ENCODE assay signal across 2 cellular contexts in the genomic region with DNA sequence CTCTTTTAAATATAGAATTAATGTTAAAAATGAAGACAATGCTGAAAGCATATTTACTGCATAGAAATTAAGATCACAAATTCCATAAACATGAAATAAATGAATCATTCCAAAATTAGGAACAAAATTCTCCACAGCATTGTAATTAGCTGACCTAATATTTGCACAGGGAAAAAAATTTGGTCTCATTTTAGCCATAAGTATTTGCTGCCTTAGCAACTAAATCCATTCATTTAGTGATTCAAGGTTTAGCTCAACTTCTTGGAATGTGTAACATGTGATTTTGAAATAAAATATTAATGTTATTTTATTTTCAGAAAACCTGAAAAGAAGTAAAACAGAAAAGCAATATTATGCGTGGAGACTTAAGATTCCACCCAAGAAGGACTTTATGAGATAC.
TF ChIP-seq lines count a peak whose summit lies in the region.

No MANE protein-coding gene starts in this region.

TF ChIP-seq in SK-N-SH, 30 proteins besides CTCF, POLR2A, EP300 and RAD21:
- TF ChIP-seq ELF1 (IDR thresholded peaks at IDR 0.05) (no peak), RFX5 (IDR thresholded peaks at IDR 0.05; ENCODE audit: low read length) (no peak), YY1 (IDR thresholded peaks at IDR 0.05; ENCODE audit: low read depth) (no peak), RXRA (IDR thresholded peaks at IDR 0.05; ENCODE audit: borderline replicate concordance, low read depth) (no peak), MEF2A (IDR thresholded peaks at IDR 0.05; ENCODE audit: borderline replicate concordance, low read depth) (no peak), RCOR1 (IDR thresholded peaks at IDR 0.05; ENCODE audit: low read length) (no peak), SIN3A (IDR thresholded peaks at IDR 0.05; ENCODE audit: borderline replicate concordance, low read depth, low read length) (no peak), GATA2 (CRISPR knock-in tag; IDR thresholded peaks at IDR 0.05) (no peak), TCF12 (IDR thresholded peaks at IDR 0.05) (no peak), FOXM1 (IDR thresholded peaks at IDR 0.05; ENCODE audit: low read depth) (no peak), MXI1 (IDR thresholded peaks at IDR 0.05; ENCODE audit: low read depth, low read length) (no peak), NFIC (IDR thresholded peaks at IDR 0.05; ENCODE audit: borderline replicate concordance) (no peak), SMC3 (IDR thresholded peaks at IDR 0.05; ENCODE audit: low read depth, low read length) (no peak), TAF1 (IDR thresholded peaks at IDR 0.05; ENCODE audit: borderline replicate concordance, low read depth, low read length) (no peak)
- TF ChIP-seq, protein P1, sequence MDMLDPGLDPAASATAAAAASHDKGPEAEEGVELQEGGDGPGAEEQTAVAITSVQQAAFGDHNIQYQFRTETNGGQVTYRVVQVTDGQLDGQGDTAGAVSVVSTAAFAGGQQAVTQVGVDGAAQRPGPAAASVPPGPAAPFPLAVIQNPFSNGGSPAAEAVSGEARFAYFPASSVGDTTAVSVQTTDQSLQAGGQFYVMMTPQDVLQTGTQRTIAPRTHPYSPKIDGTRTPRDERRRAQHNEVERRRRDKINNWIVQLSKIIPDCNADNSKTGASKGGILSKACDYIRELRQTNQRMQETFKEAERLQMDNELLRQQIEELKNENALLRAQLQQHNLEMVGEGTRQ (IDR thresholded peaks at IDR 0.05; ENCODE audit: borderline replicate concordance, low read depth, low read length) = no peak
- TF ChIP-seq, protein P2, sequence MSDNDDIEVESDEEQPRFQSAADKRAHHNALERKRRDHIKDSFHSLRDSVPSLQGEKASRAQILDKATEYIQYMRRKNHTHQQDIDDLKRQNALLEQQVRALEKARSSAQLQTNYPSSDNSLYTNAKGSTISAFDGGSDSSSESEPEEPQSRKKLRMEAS (IDR thresholded peaks at IDR 0.05; ENCODE audit: low read depth) = no peak

TF ChIP-seq in SK-N-SH treated with all-trans-retinoic acid at 6 μM for 48 hours, 23 proteins besides CTCF, POLR2A, EP300 and RAD21:
- TF ChIP-seq, protein P3, sequence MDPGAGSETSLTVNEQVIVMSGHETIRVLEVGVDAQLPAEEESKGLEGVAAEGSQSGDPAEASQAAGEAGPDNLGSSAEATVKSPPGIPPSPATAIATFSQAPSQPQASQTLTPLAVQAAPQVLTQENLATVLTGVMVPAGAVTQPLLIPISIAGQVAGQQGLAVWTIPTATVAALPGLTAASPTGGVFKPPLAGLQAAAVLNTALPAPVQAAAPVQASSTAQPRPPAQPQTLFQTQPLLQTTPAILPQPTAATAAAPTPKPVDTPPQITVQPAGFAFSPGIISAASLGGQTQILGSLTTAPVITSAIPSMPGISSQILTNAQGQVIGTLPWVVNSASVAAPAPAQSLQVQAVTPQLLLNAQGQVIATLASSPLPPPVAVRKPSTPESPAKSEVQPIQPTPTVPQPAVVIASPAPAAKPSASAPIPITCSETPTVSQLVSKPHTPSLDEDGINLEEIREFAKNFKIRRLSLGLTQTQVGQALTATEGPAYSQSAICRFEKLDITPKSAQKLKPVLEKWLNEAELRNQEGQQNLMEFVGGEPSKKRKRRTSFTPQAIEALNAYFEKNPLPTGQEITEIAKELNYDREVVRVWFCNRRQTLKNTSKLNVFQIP (CRISPR knock-in tag; IDR thresholded peaks at IDR 0.05; ENCODE audit: borderline replicate concordance, low read depth) = no peak
- TF ChIP-seq, protein P4, sequence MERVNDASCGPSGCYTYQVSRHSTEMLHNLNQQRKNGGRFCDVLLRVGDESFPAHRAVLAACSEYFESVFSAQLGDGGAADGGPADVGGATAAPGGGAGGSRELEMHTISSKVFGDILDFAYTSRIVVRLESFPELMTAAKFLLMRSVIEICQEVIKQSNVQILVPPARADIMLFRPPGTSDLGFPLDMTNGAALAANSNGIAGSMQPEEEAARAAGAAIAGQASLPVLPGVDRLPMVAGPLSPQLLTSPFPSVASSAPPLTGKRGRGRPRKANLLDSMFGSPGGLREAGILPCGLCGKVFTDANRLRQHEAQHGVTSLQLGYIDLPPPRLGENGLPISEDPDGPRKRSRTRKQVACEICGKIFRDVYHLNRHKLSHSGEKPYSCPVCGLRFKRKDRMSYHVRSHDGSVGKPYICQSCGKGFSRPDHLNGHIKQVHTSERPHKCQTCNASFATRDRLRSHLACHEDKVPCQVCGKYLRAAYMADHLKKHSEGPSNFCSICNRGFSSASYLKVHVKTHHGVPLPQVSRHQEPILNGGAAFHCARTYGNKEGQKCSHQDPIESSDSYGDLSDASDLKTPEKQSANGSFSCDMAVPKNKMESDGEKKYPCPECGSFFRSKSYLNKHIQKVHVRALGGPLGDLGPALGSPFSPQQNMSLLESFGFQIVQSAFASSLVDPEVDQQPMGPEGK (CRISPR knock-in tag; IDR thresholded peaks at IDR 0.05; ENCODE audit: borderline replicate concordance) = no peak
- no peak for TF ChIP-seq ZFP30 (CRISPR knock-in tag; IDR thresholded peaks at IDR 0.05)
- no peak for TF ChIP-seq OSR1 (CRISPR knock-in tag; IDR thresholded peaks at IDR 0.05)
